Comparison of ENCODE assay signal across 23 cellular contexts in genomic region chr12:119744900-119745606, GRCh38.
DNase-seq lines count a peak whose midpoint lies in the region; FAIRE-seq and TF ChIP-seq lines count a peak whose summit lies in the region.
"Had no signal": no experiment of that assay in that cellular context is flagged by ENCODE, and none has a peak within 500 bp of the region (broad histone marks: within the 10 kb centered on the region; RNA-seq: fewer than 3 reads in every experiment).

No MANE protein-coding gene starts in this region.

- no peak overlapping the region for H3K4me3 ChIP-seq in HEK293 (ENCODE audit: low read depth, low read length)
- H3K4me3 ChIP-seq in endodermal cell (ENCODE audit: low read length) = peak overlapping the region; percentile 15
- H3K4me3 ChIP-seq: GM23338 had no signal

- no peak overlapping the region for H3K4me3 Mint-ChIP-seq in endodermal cell
- H3K4me3 Mint-ChIP-seq: CD4-positive, alpha-beta T cell; GM23338 had no signal

- peak; percentile 47 for FAIRE-seq in G401.6 (lab: Jason Lieb, UNC)
- FAIRE-seq: A204.1, GM12892, GM18507, H54, HTR-8/SVneo had no signal

- no peaks in the 10 kb centered on the region for H3K27me3 ChIP-seq in endodermal cell (ENCODE audit: control insufficient read depth, insufficient read depth, low read length, poor library complexity, severe bottlenecking)
- H3K27me3 ChIP-seq: BE2C had no signal

- POLR2A ChIA-PET in HEK293 (lab: Yijun Ruan, JAX) = interaction anchor here (0.7 kb wide), 1 partner anchor 12 kb away, joined by 3 read pairs; no protein-coding TSS in a partner anchor

- H3K27ac ChIP-seq in HEK293 (ENCODE audit: extremely low read depth, low read depth, low read length) (no peak overlapping the region), endodermal cell (ENCODE audit: low read depth, low read length) (no peak overlapping the region)

- DNase-seq in OCI-M1 (lab: John Stamatoyannopoulos, UW) (peak; percentile 17), endodermal cell (no peak), CD1c-positive myeloid dendritic cell (ENCODE audit: extremely low spot score) (no peak), mucosa of gallbladder (ENCODE audit: low spot score) (no peak)
- DNase-seq: ACHN; BE2C; C1 segment of cervical spinal cord; Caco-2; CD4-positive, alpha-beta T cell; DMS153; DND-41; EL; HCEC 1CT; KG1 had no signal

- H3K36me3 Mint-ChIP-seq in endodermal cell (ENCODE audit: low read depth) = peaks cover 67% of the 10 kb centered on the region

- H3K27ac Mint-ChIP-seq in endodermal cell = no peak overlapping the region
- H3K27ac Mint-ChIP-seq: CD4-positive, alpha-beta T cell; GM23338; IgD-negative memory B cell had no signal

- TF ChIP-seq CTCF in HEK293 (tag by site-specific recombination; IDR thresholded peaks at IDR 0.05) (no peak), endodermal cell (conservative IDR thresholded peaks at IDR 0.05) (no peak)

- H3K9me3 Mint-ChIP-seq in endodermal cell = peaks cover 34% of the 10 kb centered on the region

- H3K36me3 ChIP-seq in HEK293 (ENCODE audit: control insufficient read depth in 2 of 2, insufficient read depth in 1 of 2, low read length in 2 of 2) = peaks cover 36 to 61% of the 10 kb centered on the region in 2 experiments
- H3K36me3 ChIP-seq in endodermal cell (ENCODE audit: control insufficient read depth, insufficient read depth, low read length) = peaks cover 83% of the 10 kb centered on the region

- no peaks in the 10 kb centered on the region for H3K4me1 ChIP-seq in HEK293 (ENCODE audit: control insufficient read depth, insufficient read depth, low read length)
- no peaks in the 10 kb centered on the region for H3K4me1 ChIP-seq in endodermal cell (ENCODE audit: control insufficient read depth, insufficient read depth, low read length)
- H3K4me1 ChIP-seq: BE2C, Caco-2 had no signal

- CTCF ChIA-PET in HEK293 (lab: Yijun Ruan, JAX) = interaction anchor here (0.6 kb wide), 1 partner anchor 50 kb away, joined by 6 read pairs; no protein-coding TSS in a partner anchor

- peaks cover 4% of the 10 kb centered on the region for H3K4me1 Mint-ChIP-seq in endodermal cell
- H3K4me1 Mint-ChIP-seq: GM23338, IgD-negative memory B cell had no signal

- WGBS in endodermal cell (ENCODE audit: insufficient coverage in 1 of 2, insufficient read length in 1 of 2), 2 experiments = 88 to 91% methylated on average over 1 of the region's 1 CpG

- H3K9ac ChIP-seq in endodermal cell (ENCODE audit: extremely low read depth, low read length, poor library complexity, severe bottlenecking) = no peak overlapping the region

- no peaks in the 10 kb centered on the region for H3K9me3 ChIP-seq in HEK293 (ENCODE audit: control insufficient read depth, insufficient read depth, low read depth, low read length)
- peaks cover 42% of the 10 kb centered on the region for H3K9me3 ChIP-seq in endodermal cell (ENCODE audit: control insufficient read depth, low read length)
- H3K9me3 ChIP-seq: BE2C had no signal

- no peaks in the 10 kb centered on the region for H3K27me3 Mint-ChIP-seq in endodermal cell (ENCODE audit: insufficient read depth)
- H3K27me3 Mint-ChIP-seq: CD4-positive, alpha-beta T cell; IgD-negative memory B cell had no signal

TF ChIP-seq in HEK293, 187 proteins besides CTCF, POLR2A, EP300 and RAD21:
- TF ChIP-seq SETDB1 (IDR thresholded peaks at IDR 0.05; ENCODE audit: insufficient read length, low read length) = peak; percentile 88
- TF ChIP-seq ZNF174 (tag by site-specific recombination; IDR thresholded peaks at IDR 0.05) = no peak
- TF ChIP-seq ZNF558 (tag by site-specific recombination; IDR thresholded peaks at IDR 0.05) = peak; percentile 99
- no peak for TF ChIP-seq ZNF514 (tag by site-specific recombination; IDR thresholded peaks at IDR 0.05)
- TF ChIP-seq ZNF362 (tag by site-specific recombination; IDR thresholded peaks at IDR 0.05) = peak; percentile 76
- TF ChIP-seq ZBTB48 (tag by site-specific recombination; IDR thresholded peaks at IDR 0.05) = no peak
- TF ChIP-seq ZNF184 (tag by site-specific recombination; IDR thresholded peaks at IDR 0.05) = no peak
- no peak for TF ChIP-seq ZNF571 (tag by site-specific recombination; IDR thresholded peaks at IDR 0.05)
- TF ChIP-seq ATF2 (tag by site-specific recombination; IDR thresholded peaks at IDR 0.05; ENCODE audit: low read depth) = no peak
- TF ChIP-seq MYNN (tag by site-specific recombination; IDR thresholded peaks at IDR 0.05; ENCODE audit: borderline replicate concordance) = no peak
- TF ChIP-seq ZNF398 (tag by site-specific recombination; IDR thresholded peaks at IDR 0.05) = no peak
- TF ChIP-seq ZBTB10 (tag by site-specific recombination; IDR thresholded peaks at IDR 0.05) = no peak
- TF ChIP-seq PBX3 (CRISPR knock-in tag; IDR thresholded peaks at IDR 0.05) = no peak
- no peak for TF ChIP-seq ZNF335 (tag by site-specific recombination; conservative IDR thresholded peaks at IDR 0.05)
- TF ChIP-seq ZNF202 (tag by site-specific recombination; IDR thresholded peaks at IDR 0.05; ENCODE audit: borderline replicate concordance) = no peak
- no peak for TF ChIP-seq ZNF302 (tag by site-specific recombination; IDR thresholded peaks at IDR 0.05; ENCODE audit: low read depth)
